Comparison of ENCODE assay signal across 18 cellular contexts in genomic region chr6:157728183-157728881, GRCh38.
"Had no signal": no experiment of that assay in that cellular context is flagged by ENCODE, and none has a peak within 500 bp of the region (broad histone marks: within the 10 kb centered on the region; RNA-seq: fewer than 3 reads in every experiment).

No MANE protein-coding gene starts in this region.

- H3K9me3 ChIP-seq: prostate gland, suprapubic skin, upper lobe of left lung had no signal

- H3K27me3 ChIP-seq: suprapubic skin, upper lobe of left lung had no signal

- H3K27ac ChIP-seq: lower lobe of right lung, prostate gland had no signal

- H3K27me3 Mint-ChIP-seq: activated B cell treated with CpG ODN at 0.5 μM for 24 hours had no signal

- H3K4me1 Mint-ChIP-seq: activated B cell treated with CpG ODN at 0.5 μM for 24 hours, immature natural killer cell had no signal

- H3K36me3 ChIP-seq: lower lobe of right lung, prostate gland, suprapubic skin, upper lobe of left lung had no signal

- FAIRE-seq: TTC549 had no signal

- H3K27ac Mint-ChIP-seq: activated B cell treated with CpG ODN at 0.5 μM for 24 hours; activated CD4-positive, alpha-beta T cell treated with anti-CD3 and anti-CD28 coated beads, Interleukin-2, amount 10 ng/mL, durations not matched to agents 24 days and 14 days; activated CD8-positive, alpha-beta T cell treated with anti-CD3 and anti-CD28 coated beads, Interleukin-2, amount 10 ng/mL, durations not matched to agents 7 days and 5 days; activated T-helper 1 cell treated with anti-CD3 and anti-CD28 coated beads, Interleukin-12 subunit alpha, Interleukin-12 subunit beta, Interleukin-2, Interleukin-4 antibody, amounts not matched to agents 30 ng/mL and 10 ng/mL and 1 ng/mL, durations not matched to agents 14 hours and 24 hours and 36 hours; immature natural killer cell had no signal

- H3K4me3 ChIP-seq: lower lobe of right lung, prostate gland, smooth muscle cell, suprapubic skin, upper lobe of left lung had no signal

- H3K4me3 Mint-ChIP-seq: activated B cell treated with CpG ODN at 0.5 μM for 24 hours; activated CD4-positive, alpha-beta T cell treated with anti-CD3 and anti-CD28 coated beads, Interleukin-2, amount 10 ng/mL, durations not matched to agents 24 days and 14 days; activated CD8-positive, alpha-beta T cell treated with anti-CD3 and anti-CD28 coated beads, Interleukin-2, amount 10 ng/mL, durations not matched to agents 7 days and 5 days; activated T-helper 1 cell treated with anti-CD3 and anti-CD28 coated beads, Interleukin-12 subunit alpha, Interleukin-12 subunit beta, Interleukin-2, Interleukin-4 antibody, amounts not matched to agents 30 ng/mL and 10 ng/mL and 1 ng/mL, durations not matched to agents 14 hours and 24 hours and 36 hours; immature natural killer cell had no signal

- H3K4me2 ChIP-seq: smooth muscle cell had no signal

- DNase-seq: activated B cell treated with CpG ODN at 0.5 μM for 24 hours; activated CD4-positive, alpha-beta T cell treated with anti-CD3 and anti-CD28 coated beads, Interleukin-2, amount 10 ng/mL, durations not matched to agents 24 days and 14 days; activated CD8-positive, alpha-beta T cell treated with anti-CD3 and anti-CD28 coated beads, Interleukin-2, amount 10 ng/mL, durations not matched to agents 7 days and 5 days; anterior cingulate cortex; effector CD8-positive, alpha-beta T cell; foreskin fibroblast; immature natural killer cell; lower lobe of right lung; right cardiac atrium; stimulated activated CD4-positive, alpha-beta T cell treated with anti-CD3 and anti-CD28 coated beads, Interleukin-4, amount 100 ng/mL, for 4 hours; stimulated activated CD8-positive, alpha-beta memory T cell treated with anti-CD3 and anti-CD28 coated beads, Interleukin-4, amount 100 ng/mL, for 48 hours; stimulated activated naive CD4-positive, alpha-beta T cell treated with Interleukin-2 at 50 U/mL for 16 hours; upper lobe of left lung had no signal

- ATAC-seq: activated CD8-positive, alpha-beta T cell treated with anti-CD3 and anti-CD28 coated beads, Interleukin-2, amount 10 ng/mL, durations not matched to agents 7 days and 5 days; lower lobe of right lung; right cardiac atrium had no signal

- H3K4me1 ChIP-seq: prostate gland, upper lobe of left lung had no signal
